ENCODE assay signal across 10 cellular contexts in the genomic region with DNA sequence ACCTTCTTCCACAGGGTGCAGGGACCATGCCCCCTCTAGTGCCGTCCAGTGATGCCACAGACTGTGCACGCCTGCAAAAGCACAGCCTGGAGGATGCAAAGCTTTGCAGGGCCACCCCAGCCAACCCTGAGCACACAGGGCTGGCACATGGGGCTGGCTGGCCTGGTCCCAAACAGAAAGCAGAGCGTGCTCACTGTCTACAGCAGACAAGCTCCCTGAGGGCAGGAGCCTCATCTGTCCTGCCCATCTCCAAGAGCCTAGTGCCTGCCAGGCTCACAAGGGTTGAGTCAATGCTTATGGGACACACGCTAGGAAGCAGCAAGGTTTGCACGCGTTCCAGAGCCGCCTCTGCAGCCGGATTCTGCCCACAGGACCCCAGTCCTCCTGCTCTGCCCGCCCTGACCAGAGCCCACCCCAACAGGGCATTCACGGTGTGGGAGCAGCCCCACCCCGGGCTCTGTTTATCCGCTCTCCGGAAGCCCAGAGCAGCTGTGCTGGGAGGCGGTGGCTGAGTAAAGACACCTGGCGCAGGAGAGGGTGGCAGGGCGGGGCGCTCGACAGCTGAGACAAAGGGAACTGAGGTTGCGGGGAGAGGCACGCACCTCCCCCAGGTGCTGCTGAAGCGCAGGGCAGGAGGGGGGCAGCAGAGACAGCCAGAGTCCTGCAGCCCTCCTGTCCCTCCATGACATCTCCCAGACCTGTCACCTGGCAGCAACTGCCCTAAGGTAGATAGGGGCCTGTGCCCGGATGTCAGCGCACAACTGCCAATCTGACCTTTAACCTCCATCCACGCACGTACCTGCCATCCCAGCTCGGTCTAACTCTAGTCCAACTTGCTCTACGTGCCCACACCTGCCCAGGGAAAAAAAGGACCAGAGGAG. TPM values are rescaled to one million over a fixed set of nuclear protein-coding genes. Genes with fewer than 3 reads are reported as not detected.
DNase-seq lines count a peak whose midpoint lies in the region; ATAC-seq and TF ChIP-seq lines count a peak whose summit lies in the region.
"Had no signal": no experiment of that assay in that cellular context is flagged by ENCODE, and none has a peak within 500 bp of the region (broad histone marks: within the 10 kb centered on the region; RNA-seq: fewer than 3 reads in every experiment).

No MANE protein-coding gene starts in this region.

- CTCF ChIA-PET in activated CD8-positive, alpha-beta memory T cell treated with anti-CD3 and anti-CD28 coated beads, Interleukin-2, amount 10 ng/mL, durations not matched to agents 7 days and 5 days (lab: Charles Lee), result interaction anchor here (0.7 to 3.4 kb wide), 4 partner anchors 11 to 45 kb away, joined by 3 to 31 read pairs (median 7); no protein-coding TSS in a partner anchor
- CTCF ChIA-PET in PC-3 (lab: Charles Lee), result no interaction called here

- H3K4me3 Mint-ChIP-seq in activated CD8-positive, alpha-beta memory T cell treated with anti-CD3 and anti-CD28 coated beads, Interleukin-2, amount 10 ng/mL, durations not matched to agents 7 days and 5 days, result peak overlapping the region; percentile 77
- H3K4me3 Mint-ChIP-seq in glutamatergic neuron (ENCODE audit: unreplicated experiment), result peak overlapping the region; percentile 74

- H3K27me3 Mint-ChIP-seq in activated CD8-positive, alpha-beta memory T cell treated with anti-CD3 and anti-CD28 coated beads, Interleukin-2, amount 10 ng/mL, durations not matched to agents 7 days and 5 days, result peaks cover 26% of the 10 kb centered on the region
- H3K27me3 Mint-ChIP-seq in glutamatergic neuron (ENCODE audit: unreplicated experiment), result peaks cover 23% of the 10 kb centered on the region

- H3K9ac ChIP-seq in PC-3 (ENCODE audit: low read length), result no peak overlapping the region

- no peak for DNase-seq in activated CD8-positive, alpha-beta memory T cell treated with anti-CD3 and anti-CD28 coated beads, Interleukin-2, amount 10 ng/mL, durations not matched to agents 7 days and 5 days
- DNase-seq in activated CD8-positive, alpha-beta memory T cell treated with anti-CD3 and anti-CD28 coated beads, Interleukin-2, amount 50 U/mL, for 4 hours, result no peak
- DNase-seq in PC-3 (no peak), glutamatergic neuron (peak; percentile 12), thoracic aorta (ENCODE audit: low spot score) (no peak), hepatic stellate cell (ENCODE audit: low spot score) (no peak)
- DNase-seq: IMR-90 had no signal

- no peak overlapping the region for H3K27ac Mint-ChIP-seq in activated CD8-positive, alpha-beta memory T cell treated with anti-CD3 and anti-CD28 coated beads, Interleukin-2, amount 10 ng/mL, durations not matched to agents 7 days and 5 days
- H3K27ac Mint-ChIP-seq in glutamatergic neuron (ENCODE audit: unreplicated experiment), result no peak overlapping the region

- no peak overlapping the region for H2AFZ ChIP-seq in PC-3 (ENCODE audit: low read length)

- TF ChIP-seq POLR2A in GM18505 (IDR thresholded peaks at IDR 0.05; ENCODE audit: borderline replicate concordance, extremely low read depth, insufficient read depth, insufficient read length), result no peak

- H3K36me3 ChIP-seq in PC-3 (ENCODE audit: low read depth, low read length), result no peaks in the 10 kb centered on the region
- no peaks in the 10 kb centered on the region for H3K36me3 ChIP-seq in thoracic aorta

- H3K9me2 ChIP-seq in PC-3 (replicated peaks; ENCODE audit: low read length), result no peaks in the 10 kb centered on the region

- no peaks in the 10 kb centered on the region for H3F3A ChIP-seq in PC-3 (ENCODE audit: low read length, unreplicated experiment)

- H3K4me3 ChIP-seq in PC-3 (ENCODE audit: low read length), result peak overlapping the region; percentile 71; the same call in 1 of the 2 replicates
- peak overlapping the region; percentile 52 for H3K4me3 ChIP-seq in thoracic aorta

- TF ChIP-seq CTCF in PC-3 (conservative IDR thresholded peaks at IDR 0.05; ENCODE audit: low read depth, low read length) (no peak), glutamatergic neuron (IDR thresholded peaks at IDR 0.05; ENCODE audit: partially characterized antibody, unreplicated experiment) (no peak), thoracic aorta (IDR thresholded peaks at IDR 0.05) (no peak)

- H3K27me3 ChIP-seq in PC-3 (ENCODE audit: low read length) (peaks cover 16% of the 10 kb centered on the region), thoracic aorta (replicated peaks; ENCODE audit: insufficient read depth) (no peaks in the 10 kb centered on the region)

- ATAC-seq in activated CD8-positive, alpha-beta memory T cell treated with anti-CD3 and anti-CD28 coated beads, Interleukin-2, amount 10 ng/mL, durations not matched to agents 7 days and 5 days, result no peak
- ATAC-seq in PC-3, result no peak; the same call in 1 of the 2 replicates
- ATAC-seq in thoracic aorta (ENCODE audit: insufficient number of reproducible peaks, low FRiP score, low read depth), result no peak
- ATAC-seq in HG02623 (IDR thresholded peaks at IDR 0.05; ENCODE audit: unreplicated experiment), result no peak
- no peak for ATAC-seq in GM18505 (IDR thresholded peaks at IDR 0.05; ENCODE audit: unreplicated experiment)

- no peaks in the 10 kb centered on the region; the same call in 1 of the 2 replicates for H3K4me1 ChIP-seq in PC-3 (ENCODE audit: insufficient read depth, low read length)
- H3K4me1 ChIP-seq in thoracic aorta (ENCODE audit: control insufficient read depth in 1 of 2, low read depth in 2 of 2), result peaks cover 9 to 27% of the 10 kb centered on the region in 2 donors

- H3K4me1 Mint-ChIP-seq in activated CD8-positive, alpha-beta memory T cell treated with anti-CD3 and anti-CD28 coated beads, Interleukin-2, amount 10 ng/mL, durations not matched to agents 7 days and 5 days, result peaks cover 20% of the 10 kb centered on the region
- H3K4me1 Mint-ChIP-seq in glutamatergic neuron (ENCODE audit: low read depth, unreplicated experiment), result peaks cover 42% of the 10 kb centered on the region

- no peaks in the 10 kb centered on the region for H3K36me3 Mint-ChIP-seq in activated CD8-positive, alpha-beta memory T cell treated with anti-CD3 and anti-CD28 coated beads, Interleukin-2, amount 10 ng/mL, durations not matched to agents 7 days and 5 days
- no peaks in the 10 kb centered on the region for H3K36me3 Mint-ChIP-seq in glutamatergic neuron (ENCODE audit: unreplicated experiment)

- intact Hi-C loops in PC-3 (cut with micrococcal nuclease), result loop anchor here (10.0 kb wide), 1 partner anchor 141 kb away; no protein-coding TSS in a partner anchor

- H3K4me2 ChIP-seq in PC-3 (ENCODE audit: low read length), result peak overlapping the region; percentile 89; the same call in 1 of the 2 replicates

- POLR2A ChIA-PET in PC-3 (lab: Charles Lee; ENCODE audit: unreplicated experiment), result no interaction called here

- no peaks in the 10 kb centered on the region for H4K20me1 ChIP-seq in PC-3 (ENCODE audit: low read length)

- H3K27ac ChIP-seq in PC-3 (ENCODE audit: low read length), result no peak overlapping the region
- H3K27ac ChIP-seq in thoracic aorta, result no peak overlapping the region

- BruUV-seq in PC-3 (replicated peaks; lab: Mats Ljungman, UMichigan), result no TSS peak

- H3K79me2 ChIP-seq in PC-3 (ENCODE audit: low read length), result no peaks in the 10 kb centered on the region

- H3K9me3 ChIP-seq in PC-3 (ENCODE audit: low read length) (no peaks in the 10 kb centered on the region), thoracic aorta (no peaks in the 10 kb centered on the region)

- H3K9me3 Mint-ChIP-seq in activated CD8-positive, alpha-beta memory T cell treated with anti-CD3 and anti-CD28 coated beads, Interleukin-2, amount 10 ng/mL, durations not matched to agents 7 days and 5 days (ENCODE audit: low read depth), result no peaks in the 10 kb centered on the region
- peaks cover 37% of the 10 kb centered on the region for H3K9me3 Mint-ChIP-seq in glutamatergic neuron (ENCODE audit: unreplicated experiment)

RNA-seq across cellular contexts. Expression of a gene that starts 4.3 kb away (rescaled TPM):
- under 1 TPM in 1 of 2 experiments, not detected in 1; 0.07 TPM for total RNA-seq in activated CD8-positive, alpha-beta memory T cell treated with anti-CD3 and anti-CD28 coated beads, Interleukin-2, amount 10 ng/mL, durations not matched to agents 7 days and 5 days
- total RNA-seq in PC-3 (2014; rRNA removed) (0.84 and 1.6 TPM in 2 replicates), glutamatergic neuron (ENCODE audit: unreplicated experiment) (73.7 TPM), thoracic aorta (1 to 10 TPM in 1 of 2 donors, not detected in 1; 1.2 TPM)
- total RNA-seq: dermis microvascular lymphatic vessel endothelial cell had no signal

RNA-seq across cellular contexts. Expression of a gene that starts 17.0 kb away (rescaled TPM):
- total RNA-seq in activated CD8-positive, alpha-beta memory T cell treated with anti-CD3 and anti-CD28 coated beads, Interleukin-2, amount 10 ng/mL, durations not matched to agents 7 days and 5 days, result 10 to 100 TPM in 1 of 2 experiments, 1 to 10 TPM in 1; 6.4 to 10.8 TPM
- total RNA-seq in PC-3 (2014; rRNA removed) (0.66 and 2.5 TPM in 2 replicates), glutamatergic neuron (ENCODE audit: unreplicated experiment) (0.86 TPM), thoracic aorta (10 to 100 TPM in 1 of 2 donors, 1 to 10 TPM in 1; 8.4 to 18.6 TPM)

RNA-seq across cellular contexts. Expression of a gene that starts 50.5 kb away (rescaled TPM):
- total RNA-seq in activated CD8-positive, alpha-beta memory T cell treated with anti-CD3 and anti-CD28 coated beads, Interleukin-2, amount 10 ng/mL, durations not matched to agents 7 days and 5 days, result 1 to 10 TPM; 2.3 to 3.4 TPM
- total RNA-seq in PC-3 (2014; rRNA removed), result 1.2 and 1.3 TPM in 2 replicates
- total RNA-seq in glutamatergic neuron (ENCODE audit: unreplicated experiment), result 9.4 TPM
- 1 to 10 TPM in 1 of 2 donors, not detected in 1; 1.2 TPM for total RNA-seq in thoracic aorta

RNA-seq across cellular contexts. Expression of a gene that starts 54.4 kb away (rescaled TPM):
- total RNA-seq in activated CD8-positive, alpha-beta memory T cell treated with anti-CD3 and anti-CD28 coated beads, Interleukin-2, amount 10 ng/mL, durations not matched to agents 7 days and 5 days, result 10 to 100 TPM; 50.3 to 52.4 TPM
- total RNA-seq in PC-3 (2014; rRNA removed) (58.4 and 95.7 TPM in 2 replicates), glutamatergic neuron (ENCODE audit: unreplicated experiment) (57.1 TPM), thoracic aorta (10 to 100 TPM; 34.1 to 35.1 TPM)

Comparison
In these comparisons a context has a peak if more than half of its experiments do, and no peak if none do; other contexts are left out.
1. RNA of a gene that starts 4.3 kb away (total RNA-seq): 73.7 TPM in glutamatergic neuron (single experiment); 1.2 TPM in thoracic aorta, 0.84 to 1.6 TPM in PC-3 and 0.07 TPM in activated CD8-positive, alpha-beta memory T cell treated with anti-CD3 and anti-CD28 coated beads, Interleukin-2, amount 10 ng/mL, durations not matched to agents 7 days and 5 days; every median in the first group is over 10 times any median in the second.